15 cellular contexts compared by ENCODE assay signal in genomic region chr1:218613105-218613504, GRCh38.
DNase-seq lines count a peak whose midpoint lies in the region; FAIRE-seq and TF ChIP-seq lines count a peak whose summit lies in the region.
"Had no signal": no experiment of that assay in that cellular context is flagged by ENCODE, and none has a peak within 500 bp of the region (broad histone marks: within the 10 kb centered on the region; RNA-seq: fewer than 3 reads in every experiment).

No MANE protein-coding gene starts in this region.

- no peak overlapping the region for H3K27ac ChIP-seq in H1 (ENCODE audit: low read depth, low read length)
- H3K27ac ChIP-seq in coronary artery: no peak overlapping the region
- H3K27ac ChIP-seq: BLaER1 had no signal

- CTCF ChIA-PET in H1 (lab: Charles Lee; ENCODE audit: partially characterized antibody): no interaction called here

- H2BK12ac ChIP-seq in H1 (ENCODE audit: low read depth, low read length): no peak overlapping the region

- peaks cover 0 to 1% (median 0%) of the 10 kb centered on the region in 4 experiments; a peak in 1 of 7 replicates for H3K27me3 ChIP-seq in H1 (replicated peaks in 1 of 4; ENCODE audit: control insufficient read depth in 3 of 4, extremely low read depth in 1 of 4, insufficient read depth in 3 of 4, low read length in 3 of 4)
- H3K27me3 ChIP-seq: BLaER1 had no signal

- H3K4me2 ChIP-seq in H1 (ENCODE audit: insufficient read depth in 1 of 2, low read depth in 2 of 2, low read length in 2 of 2): peak overlapping the region in 1 of 2 experiments; percentile 23; a peak in 1 of 4 replicates
- H3K4me2 ChIP-seq: BLaER1, SK-N-SH had no signal

- DNase-seq in DMS53 treated with DMSO at 0.1 percent for 48 hours (lab: John Stamatoyannopoulos, UW; ENCODE audit: unreplicated experiment) (peak; percentile 20), NCI-H1436 (lab: John Stamatoyannopoulos, UW) (peak; percentile 38), NCI-H510A treated with DMSO at 0.1 percent for 48 hours (lab: John Stamatoyannopoulos, UW) (peak; percentile 82), H1 (ENCODE audit: low read depth in 1 of 2, low spot score in 2 of 2) (no peak), Ammon's horn (ENCODE audit: low spot score) (no peak), coronary artery (ENCODE audit: low spot score) (no peak)
- DNase-seq in stimulated activated CD4-positive, alpha-beta T cell treated with anti-CD3 and anti-CD28 coated beads, Interleukin-12 subunit alpha, Interleukin-12 subunit beta, amount 100 ng/mL, for 4 hours: no peak
- DNase-seq: CD8-positive, alpha-beta memory T cell; DMS153; IMR-90; MV-4-11; NCI-H1930; SK-N-SH had no signal

- no peak overlapping the region for H2BK5ac ChIP-seq in H1 (ENCODE audit: low read depth, low read length)

- H3K9ac ChIP-seq in H1 (replicated peaks in 1 of 4; ENCODE audit: extremely low read depth in 1 of 4, low read depth in 3 of 4, low read length in 3 of 4): no peak overlapping the region
- H3K9ac ChIP-seq: BLaER1, SK-N-SH had no signal

- H3K4me3 ChIP-seq in H1 (ENCODE audit: extremely low read depth in 1 of 4, insufficient read depth in 2 of 4, low read depth in 3 of 4, low read length in 4 of 4) (no peak overlapping the region), coronary artery (no peak overlapping the region)
- H3K4me3 ChIP-seq: BLaER1 had no signal

- H2AK5ac ChIP-seq in H1 (ENCODE audit: low read depth, low read length): no peak overlapping the region

- no peak overlapping the region for H3K56ac ChIP-seq in H1 (replicated peaks; ENCODE audit: insufficient read length, low read depth, low read length)

- H3K36me3 ChIP-seq in H1 (ENCODE audit: control insufficient read depth in 2 of 4, insufficient read depth in 4 of 4, low read length in 3 of 4): no peaks in the 10 kb centered on the region
- H3K36me3 ChIP-seq: BLaER1 had no signal

- no peak for TF ChIP-seq POLR2A in H1 (IDR thresholded peaks at IDR 0.05; ENCODE audit: control extremely low read depth in 1 of 2, low read depth in 2 of 2, low read length in 2 of 2)

- no peaks in the 10 kb centered on the region for H3K79me1 ChIP-seq in H1 (ENCODE audit: low read depth, low read length)

- no peak overlapping the region for H2AFZ ChIP-seq in H1 (ENCODE audit: low read length)

- no peaks in the 10 kb centered on the region for H3K23me2 ChIP-seq in H1 (ENCODE audit: low read depth, low read length)

- no peak overlapping the region for H3K14ac ChIP-seq in H1 (ENCODE audit: insufficient read length)

- no peak for TF ChIP-seq RAD21 in H1 (IDR thresholded peaks at IDR 0.05 in 1 of 2, conservative IDR thresholded peaks at IDR 0.05 in 1 of 2; ENCODE audit: low read depth in 2 of 2, low read length in 2 of 2)

- POLR2A ChIA-PET in H1 (lab: Charles Lee; ENCODE audit: partially characterized antibody): no interaction called here

- no peak overlapping the region for H4K8ac ChIP-seq in H1 (ENCODE audit: extremely low read depth, insufficient read depth, low read length)

- H4K20me1 ChIP-seq in H1 (replicated peaks in 1 of 2; ENCODE audit: control insufficient read depth in 1 of 2, insufficient read depth in 2 of 2, low read length in 2 of 2): no peaks in the 10 kb centered on the region
- H4K20me1 ChIP-seq: BLaER1 had no signal

- H4K91ac ChIP-seq in H1 (replicated peaks; ENCODE audit: insufficient read length, low read length): no peak overlapping the region

- no peak overlapping the region for H2BK120ac ChIP-seq in H1 (replicated peaks; ENCODE audit: low read depth, low read length)

- 0 out of 2 replicates have a peak overlapping the region, but pooled peaks have one; percentile 37 for H2BK15ac ChIP-seq in H1 (ENCODE audit: low read length)

- no peak overlapping the region for H2BK20ac ChIP-seq in H1 (ENCODE audit: low read length)

- no peaks in the 10 kb centered on the region for H3K79me2 ChIP-seq in H1 (ENCODE audit: control insufficient read depth in 1 of 2, insufficient read depth in 2 of 2, low read length in 2 of 2)

- H3K9me3 ChIP-seq in H1 (ENCODE audit: insufficient read depth in 2 of 2, low read depth in 1 of 2, low read length in 1 of 2): 0 out of 4 replicates have a peak, but pooled peaks cover 0 to 3% of the 10 kb centered on the region in 2 experiments
- H3K9me3 ChIP-seq: SK-N-SH had no signal

- WGBS in H1 (ENCODE audit: extremely low coverage in 1 of 2, insufficient coverage in 1 of 2, insufficient read length in 1 of 2, insufficient replicate concordance in 2 of 2, low coverage in 1 of 2, low lambda C conversion rate in 2 of 2, missing lambda C conversion rate in 1 of 2), 2 experiments: 77% methylated on average over 2 of the region's 2 CpGs; no CpG with 5 or more reads in 1 of the 2 experiments

- no peak overlapping the region for H3K4ac ChIP-seq in H1 (replicated peaks; ENCODE audit: insufficient read length, low read depth, low read length)

- no peak for TF ChIP-seq EP300 in H1 (IDR thresholded peaks at IDR 0.05; ENCODE audit: borderline replicate concordance in 1 of 2, low read depth in 2 of 2, low read length in 2 of 2)

- H4K5ac ChIP-seq in H1 (ENCODE audit: insufficient read length, low read depth, low read length): no peak overlapping the region

- peaks cover 0 to 18% (median 1%) of the 10 kb centered on the region in 4 experiments; a peak in 3 of 7 replicates for H3K4me1 ChIP-seq in H1 (replicated peaks in 1 of 4; ENCODE audit: control insufficient read depth in 3 of 4, insufficient read depth in 4 of 4, low read length in 3 of 4)
- H3K4me1 ChIP-seq: BLaER1 had no signal

- no peak overlapping the region for H3K18ac ChIP-seq in H1 (ENCODE audit: extremely low read depth, low read length)

- H3K23ac ChIP-seq in H1 (ENCODE audit: insufficient read length): no peak overlapping the region

- FAIRE-seq in H1 (lab: Jason Lieb, UNC): peak; percentile 58
- FAIRE-seq: GM18507 had no signal

- TF ChIP-seq CTCF in H1 (IDR thresholded peaks at IDR 0.05; ENCODE audit: control extremely low read depth in 1 of 3, insufficient read depth in 1 of 3, low read depth in 1 of 3, low read length in 3 of 3): no peak
- TF ChIP-seq CTCF in coronary artery (IDR thresholded peaks at IDR 0.05): no peak

TF ChIP-seq in H1, 55 proteins besides CTCF, POLR2A, EP300 and RAD21:
- TF ChIP-seq POU5F1 (IDR thresholded peaks at IDR 0.05; ENCODE audit: low read depth, low read length): no peak
- TF ChIP-seq, protein P1, sequence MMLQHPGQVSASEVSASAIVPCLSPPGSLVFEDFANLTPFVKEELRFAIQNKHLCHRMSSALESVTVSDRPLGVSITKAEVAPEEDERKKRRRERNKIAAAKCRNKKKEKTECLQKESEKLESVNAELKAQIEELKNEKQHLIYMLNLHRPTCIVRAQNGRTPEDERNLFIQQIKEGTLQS (IDR thresholded peaks at IDR 0.05; ENCODE audit: insufficient read depth, low read depth, low read length): no peak
- TF ChIP-seq CBX5 (IDR thresholded peaks at IDR 0.05; ENCODE audit: low read depth, low read length): no peak
- no peak for TF ChIP-seq CTBP2 (IDR thresholded peaks at IDR 0.05; ENCODE audit: borderline replicate concordance, insufficient read depth, insufficient read length, low read length)
- no peak for TF ChIP-seq BRCA1 (IDR thresholded peaks at IDR 0.05; ENCODE audit: low read depth, low read length)
- no peak for TF ChIP-seq TAF1 (IDR thresholded peaks at IDR 0.05; ENCODE audit: low read depth, low read length)
- TF ChIP-seq TAF7 (optimal IDR thresholded peaks at IDR 0.05; ENCODE audit: borderline replicate concordance, low read depth, low read length): no peak
- TF ChIP-seq JUND (IDR thresholded peaks at IDR 0.05; ENCODE audit: low read length): no peak
- TF ChIP-seq EGR1 (IDR thresholded peaks at IDR 0.05; ENCODE audit: borderline replicate concordance, low read depth, low read length): no peak
- no peak for TF ChIP-seq SIRT6 (IDR thresholded peaks at IDR 0.05; ENCODE audit: low read length)
- no peak for TF ChIP-seq NRF1 (IDR thresholded peaks at IDR 0.05; ENCODE audit: low read depth, low read length)
- no peak for TF ChIP-seq JUN (IDR thresholded peaks at IDR 0.05; ENCODE audit: low read depth, low read length)
TF ChIP-seq in H1: peak in this region for 0.

Comparison
In these comparisons a context has a peak if more than half of its experiments do, and no peak if none do; other contexts are left out.
1. DNase-seq: peak in DMS53 treated with DMSO at 0.1 percent for 48 hours (single experiment), NCI-H1436 (single experiment) and NCI-H510A treated with DMSO at 0.1 percent for 48 hours (single experiment); none in H1 (0 of 2), Ammon's horn (single experiment), coronary artery (single experiment) and stimulated activated CD4-positive, alpha-beta T cell treated with anti-CD3 and anti-CD28 coated beads, Interleukin-12 subunit alpha, Interleukin-12 subunit beta, amount 100 ng/mL, for 4 hours (single experiment).